1 cellular context compared by ENCODE assay signal in the genomic region with DNA sequence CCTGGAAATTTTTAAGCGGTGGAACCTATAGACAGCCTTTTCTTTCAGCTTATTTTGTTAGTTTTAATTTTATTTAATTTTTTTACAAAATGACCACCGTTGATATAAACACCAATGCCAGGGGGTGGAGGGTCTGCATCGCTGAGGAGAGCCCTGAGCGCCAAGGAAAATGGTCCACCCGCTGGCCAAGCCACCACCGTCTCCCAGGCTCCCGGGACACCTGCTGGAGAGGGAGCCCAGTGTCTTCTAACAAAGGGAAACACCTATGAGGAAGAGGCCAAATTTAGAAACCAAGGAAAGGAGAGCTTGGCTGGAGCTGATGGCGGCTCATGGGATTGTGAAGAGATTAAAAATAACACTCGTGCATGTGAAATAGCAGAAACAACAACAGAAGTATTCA.
TF ChIP-seq lines count a peak whose summit lies in the region.

No MANE protein-coding gene starts in this region.

TF ChIP-seq in GM23338, 12 proteins besides CTCF, POLR2A, EP300 and RAD21 (continued from another document):
- TF ChIP-seq, protein P1, sequence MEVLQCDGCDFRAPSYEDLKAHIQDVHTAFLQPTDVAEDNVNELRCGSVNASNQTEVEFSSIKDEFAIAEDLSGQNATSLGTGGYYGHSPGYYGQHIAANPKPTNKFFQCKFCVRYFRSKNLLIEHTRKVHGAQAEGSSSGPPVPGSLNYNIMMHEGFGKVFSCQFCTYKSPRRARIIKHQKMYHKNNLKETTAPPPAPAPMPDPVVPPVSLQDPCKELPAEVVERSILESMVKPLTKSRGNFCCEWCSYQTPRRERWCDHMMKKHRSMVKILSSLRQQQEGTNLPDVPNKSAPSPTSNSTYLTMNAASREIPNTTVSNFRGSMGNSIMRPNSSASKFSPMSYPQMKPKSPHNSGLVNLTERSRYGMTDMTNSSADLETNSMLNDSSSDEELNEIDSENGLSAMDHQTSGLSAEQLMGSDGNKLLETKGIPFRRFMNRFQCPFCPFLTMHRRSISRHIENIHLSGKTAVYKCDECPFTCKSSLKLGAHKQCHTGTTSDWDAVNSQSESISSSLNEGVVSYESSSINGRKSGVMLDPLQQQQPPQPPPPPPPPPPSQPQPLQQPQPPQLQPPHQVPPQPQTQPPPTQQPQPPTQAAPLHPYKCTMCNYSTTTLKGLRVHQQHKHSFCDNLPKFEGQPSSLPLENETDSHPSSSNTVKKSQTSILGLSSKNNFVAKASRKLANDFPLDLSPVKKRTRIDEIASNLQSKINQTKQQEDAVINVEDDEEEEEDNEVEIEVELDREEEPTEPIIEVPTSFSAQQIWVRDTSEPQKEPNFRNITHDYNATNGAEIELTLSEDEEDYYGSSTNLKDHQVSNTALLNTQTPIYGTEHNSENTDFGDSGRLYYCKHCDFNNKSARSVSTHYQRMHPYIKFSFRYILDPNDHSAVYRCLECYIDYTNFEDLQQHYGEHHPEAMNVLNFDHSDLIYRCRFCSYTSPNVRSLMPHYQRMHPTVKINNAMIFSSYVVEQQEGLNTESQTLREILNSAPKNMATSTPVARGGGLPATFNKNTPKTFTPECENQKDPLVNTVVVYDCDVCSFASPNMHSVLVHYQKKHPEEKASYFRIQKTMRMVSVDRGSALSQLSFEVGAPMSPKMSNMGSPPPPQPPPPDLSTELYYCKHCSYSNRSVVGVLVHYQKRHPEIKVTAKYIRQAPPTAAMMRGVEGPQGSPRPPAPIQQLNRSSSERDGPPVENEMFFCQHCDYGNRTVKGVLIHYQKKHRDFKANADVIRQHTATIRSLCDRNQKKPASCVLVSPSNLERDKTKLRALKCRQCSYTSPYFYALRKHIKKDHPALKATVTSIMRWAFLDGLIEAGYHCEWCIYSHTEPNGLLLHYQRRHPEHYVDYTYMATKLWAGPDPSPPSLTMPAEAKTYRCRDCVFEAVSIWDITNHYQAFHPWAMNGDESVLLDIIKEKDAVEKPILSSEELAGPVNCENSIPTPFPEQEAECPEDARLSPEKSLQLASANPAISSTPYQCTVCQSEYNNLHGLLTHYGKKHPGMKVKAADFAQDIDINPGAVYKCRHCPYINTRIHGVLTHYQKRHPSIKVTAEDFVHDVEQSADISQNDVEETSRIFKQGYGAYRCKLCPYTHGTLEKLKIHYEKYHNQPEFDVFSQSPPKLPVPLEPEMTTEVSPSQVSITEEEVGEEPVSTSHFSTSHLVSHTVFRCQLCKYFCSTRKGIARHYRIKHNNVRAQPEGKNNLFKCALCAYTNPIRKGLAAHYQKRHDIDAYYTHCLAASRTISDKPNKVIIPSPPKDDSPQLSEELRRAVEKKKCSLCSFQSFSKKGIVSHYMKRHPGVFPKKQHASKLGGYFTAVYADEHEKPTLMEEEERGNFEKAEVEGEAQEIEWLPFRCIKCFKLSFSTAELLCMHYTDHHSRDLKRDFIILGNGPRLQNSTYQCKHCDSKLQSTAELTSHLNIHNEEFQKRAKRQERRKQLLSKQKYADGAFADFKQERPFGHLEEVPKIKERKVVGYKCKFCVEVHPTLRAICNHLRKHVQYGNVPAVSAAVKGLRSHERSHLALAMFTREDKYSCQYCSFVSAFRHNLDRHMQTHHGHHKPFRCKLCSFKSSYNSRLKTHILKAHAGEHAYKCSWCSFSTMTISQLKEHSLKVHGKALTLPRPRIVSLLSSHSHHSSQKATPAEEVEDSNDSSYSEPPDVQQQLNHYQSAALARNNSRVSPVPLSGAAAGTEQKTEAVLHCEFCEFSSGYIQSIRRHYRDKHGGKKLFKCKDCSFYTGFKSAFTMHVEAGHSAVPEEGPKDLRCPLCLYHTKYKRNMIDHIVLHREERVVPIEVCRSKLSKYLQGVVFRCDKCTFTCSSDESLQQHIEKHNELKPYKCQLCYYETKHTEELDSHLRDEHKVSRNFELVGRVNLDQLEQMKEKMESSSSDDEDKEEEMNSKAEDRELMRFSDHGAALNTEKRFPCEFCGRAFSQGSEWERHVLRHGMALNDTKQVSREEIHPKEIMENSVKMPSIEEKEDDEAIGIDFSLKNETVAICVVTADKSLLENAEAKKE (CRISPR knock-in tag; IDR thresholded peaks at IDR 0.05) = no peak
- TF ChIP-seq REST (IDR thresholded peaks at IDR 0.05; ENCODE audit: unreplicated experiment) = no peak
- TF ChIP-seq EZH2phosphoT487 (IDR thresholded peaks at IDR 0.05; ENCODE audit: unreplicated experiment) = no peak
